In the genomic region with DNA sequence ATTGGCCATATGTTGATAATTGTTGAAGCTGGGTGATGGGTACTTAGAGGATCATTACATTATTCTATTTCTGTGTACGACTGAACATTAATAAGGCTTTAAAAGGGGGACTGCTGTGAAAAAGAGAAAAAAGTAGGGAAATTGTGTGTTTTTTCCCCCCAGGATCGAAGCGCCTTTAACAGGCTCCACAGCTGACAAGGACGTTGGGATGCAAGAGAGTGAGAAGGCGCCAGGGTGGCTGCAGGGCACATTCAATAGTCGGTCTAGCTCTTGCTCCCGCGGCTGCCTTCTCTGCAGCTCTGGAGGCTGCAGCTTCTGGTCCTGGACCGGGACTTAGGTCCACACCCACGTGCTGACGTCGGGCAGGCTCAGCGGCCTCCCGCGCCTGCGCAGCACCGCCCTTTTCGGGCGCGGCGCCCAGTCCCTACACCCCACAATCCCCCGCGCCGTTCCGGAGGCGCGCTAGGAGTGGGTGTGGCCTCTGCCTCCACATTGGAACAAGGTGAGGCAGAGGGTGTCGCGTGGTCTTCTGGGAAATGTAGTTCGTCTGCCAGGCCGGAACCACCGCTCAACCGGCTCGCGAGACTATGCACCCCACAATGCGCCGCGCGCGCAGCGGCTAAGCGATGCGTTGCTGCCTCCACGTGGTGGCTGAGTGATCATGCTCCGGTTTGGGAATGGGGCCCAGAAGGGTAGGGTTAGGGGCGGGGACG, we compare ENCODE assay signal across 1 cellular context.
TF ChIP-seq lines count a peak whose summit lies in the region.

No MANE protein-coding gene starts in this region.

TF ChIP-seq in K562, 482 proteins besides CTCF, POLR2A, EP300 and RAD21 (continued from another document and continues in another):
- TF ChIP-seq USF1 (CRISPR knock-in tag; IDR thresholded peaks at IDR 0.05) (peak; percentile 91), TRIM24 (IDR thresholded peaks at IDR 0.05) (no peak), HCFC1 (IDR thresholded peaks at IDR 0.05; ENCODE audit: low read depth, low read length) (peak; percentile 97), PML (IDR thresholded peaks at IDR 0.05; ENCODE audit: low read length) (no peak), TAF9B (IDR thresholded peaks at IDR 0.05; ENCODE audit: partially characterized antibody) (no peak), ETS2 (tag; IDR thresholded peaks at IDR 0.05; ENCODE audit: borderline replicate concordance, poor library complexity, severe bottlenecking) (no peak), EHMT2 (IDR thresholded peaks at IDR 0.05) (no peak), ZFP30 (CRISPR knock-in tag; IDR thresholded peaks at IDR 0.05; ENCODE audit: borderline replicate concordance) (no peak), ZNF232 (CRISPR knock-in tag; IDR thresholded peaks at IDR 0.05) (no peak), BRD9 (IDR thresholded peaks at IDR 0.05; ENCODE audit: low read depth, partially characterized antibody) (no peak), RBM22 (IDR thresholded peaks at IDR 0.05; ENCODE audit: low read depth, low read length, poor library complexity, severe bottlenecking) (no peak), POLR2B (IDR thresholded peaks at IDR 0.05; ENCODE audit: low read depth, partially characterized antibody) (peak; percentile 69), ARID2 (IDR thresholded peaks at IDR 0.05) (peak; percentile 97), THRAP3 (IDR thresholded peaks at IDR 0.05; ENCODE audit: borderline replicate concordance) (no peak), ARID3A (IDR thresholded peaks at IDR 0.05; ENCODE audit: borderline replicate concordance, low read depth, low read length) (no peak), EZH2 (IDR thresholded peaks at IDR 0.05; ENCODE audit: borderline replicate concordance, low read depth, low read length) (no peak), TCFL5 (CRISPR knock-in tag; conservative IDR thresholded peaks at IDR 0.05) (no peak), GTF2F1 (IDR thresholded peaks at IDR 0.05; ENCODE audit: low read depth, low read length) (no peak), YY1 (IDR thresholded peaks at IDR 0.05; ENCODE audit: borderline replicate concordance in 1 of 3, control insufficient read depth in 1 of 3, extremely low read depth in 1 of 3, insufficient read depth in 3 of 3, insufficient read length in 1 of 3, insufficient replicate concordance in 2 of 3, low read depth in 1 of 3, low read length in 2 of 3) (peak in 2 of 3 experiments; percentile 71 to 73), CBFA2T3 (IDR thresholded peaks at IDR 0.05) (no peak), ERF (CRISPR knock-in tag; IDR thresholded peaks at IDR 0.05) (no peak), GATAD2A (IDR thresholded peaks at IDR 0.05) (no peak), MECOM (CRISPR knock-in tag; IDR thresholded peaks at IDR 0.05) (no peak), MEF2D (tag; conservative IDR thresholded peaks at IDR 0.05; ENCODE audit: low read depth) (no peak), RNF219 (CRISPR knock-in tag; IDR thresholded peaks at IDR 0.05) (no peak), NFRKB (IDR thresholded peaks at IDR 0.05; ENCODE audit: low read depth) (no peak), ZNF75A (CRISPR knock-in tag; IDR thresholded peaks at IDR 0.05) (no peak), CC2D1A (IDR thresholded peaks at IDR 0.05) (peak; percentile 93), USF2 (CRISPR knock-in tag; IDR thresholded peaks at IDR 0.05) (peak; percentile 80), KLF13 (tag; IDR thresholded peaks at IDR 0.05; ENCODE audit: borderline replicate concordance, low read depth) (peak; percentile 92; the same call in 1 of the 2 replicates), CHD2 (IDR thresholded peaks at IDR 0.05; ENCODE audit: low read depth, low read length) (peak; percentile 97), SP2 (IDR thresholded peaks at IDR 0.05; ENCODE audit: extremely low read depth, low read depth, low read length, poor library complexity, severe bottlenecking) (no peak), E2F3 (CRISPR knock-in tag; IDR thresholded peaks at IDR 0.05) (peak; percentile 53; the same call in 1 of the 2 replicates), FIP1L1 (IDR thresholded peaks at IDR 0.05; ENCODE audit: low read depth, low read length, poor library complexity, severe bottlenecking) (peak; percentile 54), SMAD2 (IDR thresholded peaks at IDR 0.05; ENCODE audit: low read depth, low read length) (no peak), ZNF41 (CRISPR knock-in tag; conservative IDR thresholded peaks at IDR 0.05) (no peak), HMGN3 (IDR thresholded peaks at IDR 0.05; ENCODE audit: borderline replicate concordance, extremely low read depth, insufficient read length, low read depth, low read length) (no peak), ELK3 (CRISPR knock-in tag; IDR thresholded peaks at IDR 0.05) (no peak), IFI16 (CRISPR knock-in tag; IDR thresholded peaks at IDR 0.05) (no peak), HEY1 (CRISPR knock-in tag; IDR thresholded peaks at IDR 0.05; ENCODE audit: borderline replicate concordance) (no peak), SAFB2 (IDR thresholded peaks at IDR 0.05; ENCODE audit: borderline replicate concordance, low read depth, low read length, severe bottlenecking) (no peak), PHB (CRISPR knock-in tag; IDR thresholded peaks at IDR 0.05) (no peak), SRSF3 (IDR thresholded peaks at IDR 0.05; ENCODE audit: insufficient read depth, low read length) (no peak), SUPT5H (IDR thresholded peaks at IDR 0.05) (peak; percentile 67), JUND (IDR thresholded peaks at IDR 0.05; ENCODE audit: borderline replicate concordance, low read depth, low read length) (peak; percentile 66; the same call in 1 of the 2 replicates), JUND (tag; IDR thresholded peaks at IDR 0.05; ENCODE audit: borderline replicate concordance, low read depth, low read length) (peak; percentile 46; the same call in 1 of the 3 replicates), RBFOX2 (IDR thresholded peaks at IDR 0.05; ENCODE audit: low read depth, low read length) (peak; percentile 70), KLF10 (CRISPR knock-in tag; IDR thresholded peaks at IDR 0.05) (no peak), ZNF12 (CRISPR knock-in tag; IDR thresholded peaks at IDR 0.05) (no peak), ZNF764 (CRISPR knock-in tag; IDR thresholded peaks at IDR 0.05; ENCODE audit: low read depth) (no peak), ILK (tag; IDR thresholded peaks at IDR 0.05; ENCODE audit: borderline replicate concordance, low read depth) (no peak), ZNF263 (CRISPR knock-in tag; IDR thresholded peaks at IDR 0.05; ENCODE audit: borderline replicate concordance) (peak; percentile 95), CBX5 (IDR thresholded peaks at IDR 0.05; ENCODE audit: borderline replicate concordance, low read depth) (no peak), ZFPM2 (CRISPR knock-in tag; IDR thresholded peaks at IDR 0.05) (no peak), NONO (IDR thresholded peaks at IDR 0.05; ENCODE audit: low read depth in 2 of 2, low read length in 1 of 2) (peak in 1 of 2 experiments; percentile 63; a peak in 1 of 4 replicates), HLTF (IDR thresholded peaks at IDR 0.05) (no peak), FOXA3 (CRISPR knock-in tag; conservative IDR thresholded peaks at IDR 0.05 in 1 of 2, IDR thresholded peaks at IDR 0.05 in 1 of 2) (no peak), KDM2B (CRISPR knock-in tag; IDR thresholded peaks at IDR 0.05) (no peak), POLR2G (IDR thresholded peaks at IDR 0.05; ENCODE audit: low read depth, low read length) (peak; percentile 82)
- TF ChIP-seq, protein P1, sequence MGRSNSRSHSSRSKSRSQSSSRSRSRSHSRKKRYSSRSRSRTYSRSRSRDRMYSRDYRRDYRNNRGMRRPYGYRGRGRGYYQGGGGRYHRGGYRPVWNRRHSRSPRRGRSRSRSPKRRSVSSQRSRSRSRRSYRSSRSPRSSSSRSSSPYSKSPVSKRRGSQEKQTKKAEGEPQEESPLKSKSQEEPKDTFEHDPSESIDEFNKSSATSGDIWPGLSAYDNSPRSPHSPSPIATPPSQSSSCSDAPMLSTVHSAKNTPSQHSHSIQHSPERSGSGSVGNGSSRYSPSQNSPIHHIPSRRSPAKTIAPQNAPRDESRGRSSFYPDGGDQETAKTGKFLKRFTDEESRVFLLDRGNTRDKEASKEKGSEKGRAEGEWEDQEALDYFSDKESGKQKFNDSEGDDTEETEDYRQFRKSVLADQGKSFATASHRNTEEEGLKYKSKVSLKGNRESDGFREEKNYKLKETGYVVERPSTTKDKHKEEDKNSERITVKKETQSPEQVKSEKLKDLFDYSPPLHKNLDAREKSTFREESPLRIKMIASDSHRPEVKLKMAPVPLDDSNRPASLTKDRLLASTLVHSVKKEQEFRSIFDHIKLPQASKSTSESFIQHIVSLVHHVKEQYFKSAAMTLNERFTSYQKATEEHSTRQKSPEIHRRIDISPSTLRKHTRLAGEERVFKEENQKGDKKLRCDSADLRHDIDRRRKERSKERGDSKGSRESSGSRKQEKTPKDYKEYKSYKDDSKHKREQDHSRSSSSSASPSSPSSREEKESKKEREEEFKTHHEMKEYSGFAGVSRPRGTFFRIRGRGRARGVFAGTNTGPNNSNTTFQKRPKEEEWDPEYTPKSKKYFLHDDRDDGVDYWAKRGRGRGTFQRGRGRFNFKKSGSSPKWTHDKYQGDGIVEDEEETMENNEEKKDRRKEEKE (IDR thresholded peaks at IDR 0.05; ENCODE audit: borderline replicate concordance in 1 of 2, control insufficient read depth in 1 of 2, low read depth in 2 of 2, low read length in 1 of 2): no peak
- TF ChIP-seq, protein P2, sequence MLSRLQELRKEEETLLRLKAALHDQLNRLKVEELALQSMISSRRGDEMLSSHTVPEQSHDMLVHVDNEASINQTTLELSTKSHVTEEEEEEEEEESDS (CRISPR knock-in tag; IDR thresholded peaks at IDR 0.05): no peak
- TF ChIP-seq, protein P3, sequence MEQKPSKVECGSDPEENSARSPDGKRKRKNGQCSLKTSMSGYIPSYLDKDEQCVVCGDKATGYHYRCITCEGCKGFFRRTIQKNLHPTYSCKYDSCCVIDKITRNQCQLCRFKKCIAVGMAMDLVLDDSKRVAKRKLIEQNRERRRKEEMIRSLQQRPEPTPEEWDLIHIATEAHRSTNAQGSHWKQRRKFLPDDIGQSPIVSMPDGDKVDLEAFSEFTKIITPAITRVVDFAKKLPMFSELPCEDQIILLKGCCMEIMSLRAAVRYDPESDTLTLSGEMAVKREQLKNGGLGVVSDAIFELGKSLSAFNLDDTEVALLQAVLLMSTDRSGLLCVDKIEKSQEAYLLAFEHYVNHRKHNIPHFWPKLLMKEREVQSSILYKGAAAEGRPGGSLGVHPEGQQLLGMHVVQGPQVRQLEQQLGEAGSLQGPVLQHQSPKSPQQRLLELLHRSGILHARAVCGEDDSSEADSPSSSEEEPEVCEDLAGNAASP (IDR thresholded peaks at IDR 0.05): no peak
